In genomic region chrX:8586953-8587352, GRCh38 we compare ENCODE assay signal across 19 cellular contexts.
"Had no signal": no experiment of that assay in that cellular context is flagged by ENCODE, and none has a peak within 500 bp of the region (broad histone marks: within the 10 kb centered on the region; RNA-seq: fewer than 3 reads in every experiment).

No MANE protein-coding gene starts in this region.

- H3K27me3 Mint-ChIP-seq: activated B cell treated with CpG ODN at 0.5 μM for 24 hours; activated CD4-positive, alpha-beta T cell treated with anti-CD3 and anti-CD28 coated beads, Interleukin-2, amount 10 ng/mL, durations not matched to agents 24 days and 14 days; activated CD8-positive, alpha-beta memory T cell treated with anti-CD3 and anti-CD28 coated beads, Interleukin-2, amount 10 ng/mL, durations not matched to agents 7 days and 5 days; activated naive CD4-positive, alpha-beta T cell treated with anti-CD3 and anti-CD28 coated beads, Interleukin-2, amount 10 ng/mL, durations not matched to agents 7 days and 5 days; activated naive CD8-positive, alpha-beta T cell treated with anti-CD3 and anti-CD28 coated beads for 36 hours; activated T-cell treated with anti-CD3 and anti-CD28 coated beads, Interleukin-2, amount 50 U/mL, for 24 hours; activated T-helper 17 cell treated with anti-CD3 and anti-CD28 coated beads, Interleukin-2, amount 50 U/mL, for 72 hours had no signal

- H3K4me1 Mint-ChIP-seq: activated B cell treated with CpG ODN at 0.5 μM for 24 hours; activated CD4-positive, alpha-beta T cell treated with anti-CD3 and anti-CD28 coated beads, Interleukin-2, amount 10 ng/mL, durations not matched to agents 24 days and 14 days; activated CD8-positive, alpha-beta memory T cell treated with anti-CD3 and anti-CD28 coated beads, Interleukin-2, amount 10 ng/mL, durations not matched to agents 7 days and 5 days; activated naive CD4-positive, alpha-beta T cell treated with anti-CD3 and anti-CD28 coated beads, Interleukin-2, amount 10 ng/mL, durations not matched to agents 7 days and 5 days; activated naive CD8-positive, alpha-beta T cell treated with anti-CD3 and anti-CD28 coated beads for 36 hours; activated T-helper 17 cell treated with anti-CD3 and anti-CD28 coated beads, Interleukin-2, amount 50 U/mL, for 72 hours had no signal

- H3K9me3 Mint-ChIP-seq: activated B cell treated with CpG ODN at 0.5 μM for 24 hours; activated CD4-positive, alpha-beta T cell treated with anti-CD3 and anti-CD28 coated beads, Interleukin-2, amount 10 ng/mL, durations not matched to agents 24 days and 14 days; activated naive CD4-positive, alpha-beta T cell treated with anti-CD3 and anti-CD28 coated beads, Interleukin-2, amount 10 ng/mL, durations not matched to agents 7 days and 5 days; activated naive CD8-positive, alpha-beta T cell treated with anti-CD3 and anti-CD28 coated beads for 36 hours; activated T-helper 17 cell treated with anti-CD3 and anti-CD28 coated beads, Interleukin-2, amount 50 U/mL, for 72 hours had no signal

- H3K27ac Mint-ChIP-seq: activated B cell treated with CpG ODN at 0.5 μM for 24 hours; activated CD4-positive, alpha-beta T cell treated with anti-CD3 and anti-CD28 coated beads, Interleukin-2, amount 10 ng/mL, durations not matched to agents 24 days and 14 days; activated CD8-positive, alpha-beta memory T cell treated with anti-CD3 and anti-CD28 coated beads, Interleukin-2, amount 10 ng/mL, durations not matched to agents 7 days and 5 days; activated naive CD4-positive, alpha-beta T cell treated with anti-CD3 and anti-CD28 coated beads, Interleukin-2, amount 10 ng/mL, durations not matched to agents 7 days and 5 days; activated naive CD8-positive, alpha-beta T cell treated with anti-CD3 and anti-CD28 coated beads for 36 hours; activated T-cell treated with anti-CD3 and anti-CD28 coated beads, Interleukin-2, amount 50 U/mL, for 24 hours; activated T-helper 17 cell treated with anti-CD3 and anti-CD28 coated beads, Interleukin-2, amount 50 U/mL, for 72 hours; T-helper 1 cell treated with Interleukin-12 subunit alpha and Interleukin-12 subunit beta and Interleukin-4 antibody, amounts not matched to agents 30 μg/mL and 1 μg/mL, for 36 hours had no signal

- ATAC-seq: activated CD8-positive, alpha-beta memory T cell treated with anti-CD3 and anti-CD28 coated beads, Interleukin-2, amount 10 ng/mL, durations not matched to agents 7 days and 5 days; activated T-helper 17 cell treated with anti-CD3 and anti-CD28 coated beads, Interleukin-2, amount 50 U/mL, for 72 hours had no signal

- H3K4me3 Mint-ChIP-seq: activated B cell treated with CpG ODN at 0.5 μM for 24 hours; activated CD4-positive, alpha-beta T cell treated with anti-CD3 and anti-CD28 coated beads, Interleukin-2, amount 10 ng/mL, durations not matched to agents 24 days and 14 days; activated CD8-positive, alpha-beta memory T cell treated with anti-CD3 and anti-CD28 coated beads, Interleukin-2, amount 10 ng/mL, durations not matched to agents 7 days and 5 days; activated naive CD4-positive, alpha-beta T cell treated with anti-CD3 and anti-CD28 coated beads, Interleukin-2, amount 10 ng/mL, durations not matched to agents 7 days and 5 days; activated naive CD8-positive, alpha-beta T cell treated with anti-CD3 and anti-CD28 coated beads for 36 hours; activated T-cell treated with anti-CD3 and anti-CD28 coated beads, Interleukin-2, amount 50 U/mL, for 24 hours; activated T-helper 17 cell treated with anti-CD3 and anti-CD28 coated beads, Interleukin-2, amount 50 U/mL, for 72 hours; T-helper 1 cell treated with Interleukin-12 subunit alpha and Interleukin-12 subunit beta and Interleukin-4 antibody, amounts not matched to agents 30 μg/mL and 1 μg/mL, for 36 hours had no signal

- DNase-seq: activated B cell treated with CpG ODN at 0.5 μM for 24 hours; activated CD4-positive, alpha-beta T cell treated with anti-CD3 and anti-CD28 coated beads for 1 hour; activated CD4-positive, alpha-beta T cell treated with anti-CD3 and anti-CD28 coated beads, Interleukin-2, amount 10 ng/mL, durations not matched to agents 24 days and 14 days; activated CD4-positive, alpha-beta T cell treated with anti-CD3 and anti-CD28 coated beads, Interleukin-2, amount 50 U/mL, for 48 hours; activated CD8-positive, alpha-beta memory T cell treated with anti-CD3 and anti-CD28 coated beads, Interleukin-2, amount 10 ng/mL, durations not matched to agents 7 days and 5 days; activated gamma-delta T cell; activated naive CD4-positive, alpha-beta T cell treated with anti-CD3 and anti-CD28 coated beads, Interleukin-2, amount 10 ng/mL, durations not matched to agents 7 days and 5 days; activated naive CD8-positive, alpha-beta T cell treated with anti-CD3 and anti-CD28 coated beads for 36 hours; activated T-cell treated with anti-CD3 and anti-CD28 coated beads, Interleukin-2, amount 50 U/mL, for 24 hours; brain microvascular endothelial cell; Karpas-422; NCI-H1417; NCI-H2029; NCI-H2107; NCI-H510A treated with DMSO at 0.1 percent for 48 hours; NCI-H774; SHP77 treated with DMSO at 0.1 percent for 48 hours had no signal

- H3K36me3 Mint-ChIP-seq: activated CD8-positive, alpha-beta memory T cell treated with anti-CD3 and anti-CD28 coated beads, Interleukin-2, amount 10 ng/mL, durations not matched to agents 7 days and 5 days; activated naive CD4-positive, alpha-beta T cell treated with anti-CD3 and anti-CD28 coated beads, Interleukin-2, amount 10 ng/mL, durations not matched to agents 7 days and 5 days; activated naive CD8-positive, alpha-beta T cell treated with anti-CD3 and anti-CD28 coated beads for 36 hours had no signal
